ENCODE assay signal across 27 cellular contexts in genomic region chr17:19619705-19620325, GRCh38.
"Had no signal": no experiment of that assay in that cellular context is flagged by ENCODE, and none has a peak within 500 bp of the region (broad histone marks: within the 10 kb centered on the region; RNA-seq: fewer than 3 reads in every experiment).

No MANE protein-coding gene starts in this region.

- H3K27me3 Mint-ChIP-seq: activated naive CD8-positive, alpha-beta T cell treated with anti-CD3 and anti-CD28 coated beads for 36 hours; T-helper 17 cell had no signal

- H3K27ac ChIP-seq: adrenal gland, ascending aorta, body of pancreas, coronary artery had no signal

- ATAC-seq: activated T-cell treated with anti-CD3 and anti-CD28 coated beads, Interleukin-2, amount 50 U/mL, for 72 hours; body of pancreas; PC-3; T-helper 17 cell; WTC11 had no signal

- H3K36me3 ChIP-seq: adrenal gland, ascending aorta had no signal

- H3K27me3 ChIP-seq: adrenal gland, ascending aorta, body of pancreas had no signal

- H3K4me3 ChIP-seq: adrenal gland, ascending aorta, body of pancreas, coronary artery had no signal

- H3K4me1 Mint-ChIP-seq: activated naive CD4-positive, alpha-beta T cell treated with anti-CD3 and anti-CD28 coated beads, Interleukin-2, amount 10 ng/mL, durations not matched to agents 7 days and 5 days; activated naive CD8-positive, alpha-beta T cell treated with anti-CD3 and anti-CD28 coated beads for 36 hours; T-helper 17 cell; WTC11 had no signal

- FAIRE-seq: bronchial epithelial cell had no signal

- DNase-seq: activated CD4-positive, alpha-beta memory T cell treated with anti-CD3 and anti-CD28 coated beads for 36 hours; activated CD4-positive, alpha-beta T cell treated with anti-CD3 and anti-CD28 coated beads for 48 hours; activated CD4-positive, CD25-positive, alpha-beta regulatory T cell treated with anti-CD3 and anti-CD28 coated beads, Interleukin-2, amount 50 U/mL, for 72 hours; activated CD8-positive, alpha-beta memory T cell treated with anti-CD3 and anti-CD28 coated beads, Interleukin-2, amount 50 U/mL, for 4 hours; activated gamma-delta T cell treated with Interleukin-2 at 50 U/mL for 16 hours; activated naive CD4-positive, alpha-beta T cell treated with anti-CD3 and anti-CD28 coated beads, Interleukin-2, amount 10 ng/mL, durations not matched to agents 7 days and 5 days; activated naive CD8-positive, alpha-beta T cell treated with anti-CD3 and anti-CD28 coated beads for 36 hours; activated T-cell treated with anti-CD3 and anti-CD28 coated beads, Interleukin-2, amount 50 U/mL, for 72 hours; adrenal gland; body of pancreas; central memory CD4-positive, alpha-beta T cell; Kasumi-1; NCI-H1092; NCI-H1436; NCI-H1694 treated with DMSO at 0.1 percent for 48 hours; NCI-H2081; NCI-H446; NCI-H524; PC-3; SHP77 treated with DMSO at 0.1 percent for 48 hours; T-helper 17 cell; T-helper 9 cell had no signal

- H3K4me3 Mint-ChIP-seq: activated CD4-positive, alpha-beta memory T cell treated with anti-CD3 and anti-CD28 coated beads for 36 hours; activated naive CD4-positive, alpha-beta T cell treated with anti-CD3 and anti-CD28 coated beads, Interleukin-2, amount 10 ng/mL, durations not matched to agents 7 days and 5 days; activated naive CD8-positive, alpha-beta T cell treated with anti-CD3 and anti-CD28 coated beads for 36 hours; activated T-cell treated with anti-CD3 and anti-CD28 coated beads, Interleukin-2, amount 50 U/mL, for 72 hours; T-helper 17 cell; WTC11 had no signal

- H3K4me1 ChIP-seq: adrenal gland, ascending aorta, body of pancreas had no signal

- H3K27ac Mint-ChIP-seq: activated CD4-positive, alpha-beta memory T cell treated with anti-CD3 and anti-CD28 coated beads for 36 hours; activated naive CD4-positive, alpha-beta T cell treated with anti-CD3 and anti-CD28 coated beads, Interleukin-2, amount 10 ng/mL, durations not matched to agents 7 days and 5 days; activated naive CD8-positive, alpha-beta T cell treated with anti-CD3 and anti-CD28 coated beads for 36 hours; activated T-cell treated with anti-CD3 and anti-CD28 coated beads, Interleukin-2, amount 50 U/mL, for 72 hours; activated T-helper 2 cell treated with anti-CD3 and anti-CD28 coated beads, Interferon-gamma antibody, Interleukin-2, Interleukin-4, amounts not matched to agents 10 μg/mL and 5 μg/mL and 100 μg/mL, durations not matched to agents 14 hours and 24 hours and 36 hours; T-helper 17 cell; WTC11 had no signal
